In the genomic region with DNA sequence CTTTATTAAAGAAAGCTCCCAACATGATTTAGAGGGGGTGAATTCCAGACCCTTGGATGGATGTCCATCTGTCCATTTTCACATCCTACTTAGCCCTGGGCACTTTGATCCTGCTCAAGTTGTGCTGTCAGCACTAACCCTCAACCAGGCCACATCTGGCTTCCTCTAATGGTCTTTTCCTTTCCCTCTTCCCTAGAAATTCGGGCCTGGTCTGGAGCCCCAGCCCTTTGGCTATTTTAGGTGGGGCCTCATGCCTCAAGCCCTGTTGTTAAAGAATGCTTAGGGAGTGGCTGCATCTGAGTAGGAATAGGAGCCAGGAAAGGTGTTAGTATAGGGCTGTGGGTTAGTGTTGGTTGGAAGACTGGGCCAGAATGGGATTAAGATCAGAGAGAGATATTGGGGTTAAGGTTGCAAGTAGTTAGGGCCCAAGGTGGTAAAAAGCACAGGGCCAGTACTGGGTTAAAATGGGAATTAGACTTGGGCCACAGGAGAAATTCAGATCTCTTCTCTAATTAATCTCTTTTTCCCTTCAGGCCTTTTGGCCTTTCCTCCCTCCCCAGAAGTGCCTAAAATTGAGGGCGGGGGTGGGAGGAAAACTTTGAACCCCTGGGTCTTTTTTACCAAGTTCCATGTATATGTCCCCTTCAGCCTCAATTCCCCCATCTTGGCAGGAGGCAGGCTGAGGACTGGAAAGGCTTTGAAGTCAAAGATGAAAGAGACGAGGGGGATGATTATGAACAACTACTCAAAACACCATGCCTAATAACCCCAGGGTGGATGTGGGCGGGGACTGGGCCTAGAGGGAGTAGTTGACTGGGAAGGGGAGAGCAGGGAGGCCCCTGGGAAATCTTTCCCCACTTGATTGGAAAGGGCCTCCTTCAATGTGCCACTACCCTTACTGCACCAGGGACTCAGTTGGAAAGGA, we compare ENCODE assay signal across 14 cellular contexts. TPM values are rescaled to one million over a fixed set of nuclear protein-coding genes. Genes with fewer than 3 reads are reported as not detected.
DNase-seq lines count a peak whose midpoint lies in the region; ATAC-seq and TF ChIP-seq lines count a peak whose summit lies in the region.
"Had no signal": no experiment of that assay in that cellular context is flagged by ENCODE, and none has a peak within 500 bp of the region (broad histone marks: within the 10 kb centered on the region; RNA-seq: fewer than 3 reads in every experiment).

No MANE protein-coding gene starts in this region.

- H3K4me3 ChIP-seq in SK-N-MC (peak overlapping the region; percentile 61), iPS-15b (ENCODE audit: low read depth, low read length) (peak overlapping the region; percentile 4), spleen (no peak overlapping the region)

- peaks cover 61% of the 10 kb centered on the region for H3K4me1 ChIP-seq in iPS-15b (ENCODE audit: control insufficient read depth, insufficient read depth, low read length)
- peaks cover 15 to 100% (median 67%) of the 10 kb centered on the region in 6 donors for H3K4me1 ChIP-seq in spleen

- H3K36me3 ChIP-seq in SK-N-MC (ENCODE audit: insufficient read depth, low read length) (no peaks in the 10 kb centered on the region), iPS-15b (ENCODE audit: control insufficient read depth, insufficient read depth, low read length) (peaks cover 2% of the 10 kb centered on the region), spleen (no peaks in the 10 kb centered on the region)

- H3K27ac ChIP-seq in SK-N-MC = peak overlapping the region; percentile 85
- H3K27ac ChIP-seq in spleen = peak overlapping the region in 2 of 8 donors; percentile 10 to 78

- DNase-seq in NCI-H82 treated with DMSO at 0.1 percent for 48 hours (lab: John Stamatoyannopoulos, UW; ENCODE audit: unreplicated experiment) (peak; percentile 61), NCI-H82 (lab: John Stamatoyannopoulos, UW) (no peak), SK-N-MC (ENCODE audit: low read depth, low spot score) (peak; percentile 53), spleen (peak; percentile 44)
- DNase-seq: amygdala, foreskin melanocyte, Kasumi-1, NCI-H2081 had no signal

- TF ChIP-seq POLR2A in spleen (IDR thresholded peaks at IDR 0.05) = no peak

- 62 to 77% (median 72%) methylated on average over 4 of the region's 4 CpGs for WGBS in spleen, 5 donors

- peaks cover 7% of the 10 kb centered on the region for H3K27me3 ChIP-seq in iPS-15b (ENCODE audit: control insufficient read depth, insufficient read depth, low read length)
- H3K27me3 ChIP-seq in spleen (replicated peaks in 1 of 7) = peaks cover 0 to 16% (median 0%) of the 10 kb centered on the region in 7 donors

- H3K9ac ChIP-seq in SK-N-MC (ENCODE audit: insufficient read length) = no peak overlapping the region
- no peak overlapping the region for H3K9ac ChIP-seq in iPS-15b (ENCODE audit: low read depth, low read length)

- intact Hi-C loops in spleen (cut with DNase I; ENCODE audit: low total_unique reads) = no loop called here

- no peak for TF ChIP-seq CTCF in spleen (IDR thresholded peaks at IDR 0.05 in 8 of 11, conservative IDR thresholded peaks at IDR 0.05 in 3 of 11)

- ATAC-seq in HG02973 (IDR thresholded peaks at IDR 0.05; ENCODE audit: unreplicated experiment) (no peak), HG03196 (IDR thresholded peaks at IDR 0.05; ENCODE audit: unreplicated experiment) (no peak), GM21737 (IDR thresholded peaks at IDR 0.05; ENCODE audit: unreplicated experiment) (no peak)

- no peaks in the 10 kb centered on the region for H3K9me3 ChIP-seq in SK-N-MC (ENCODE audit: low read depth, low read length)
- H3K9me3 ChIP-seq in iPS-15b (ENCODE audit: control insufficient read depth, insufficient read depth, low read length) = no peaks in the 10 kb centered on the region
- H3K9me3 ChIP-seq in spleen = no peaks in the 10 kb centered on the region

RNA-seq across cellular contexts. Expression of a gene that starts 3.9 kb away (rescaled TPM):
- total RNA-seq in spleen = 10 to 100 TPM; 19.9 to 40.3 (median 27.2) TPM
- polyA plus RNA-seq in spleen = 10 to 100 TPM in 2 of 3 donors, 1 to 10 TPM in 1; 7.4 to 12.5 (median 12.4) TPM

RNA-seq across cellular contexts. Expression of a gene that starts 24.2 kb away (rescaled TPM):
- total RNA-seq in spleen = 10 to 100 TPM in 1 of 7 donors, 1 to 10 TPM in 5, under 1 TPM in 1; 0.97 to 12.5 (median 2.9) TPM
- polyA plus RNA-seq in spleen = under 1 TPM; 0.35 to 0.47 (median 0.39) TPM
- total RNA-seq: dermis microvascular lymphatic vessel endothelial cell had no signal
- polyA plus RNA-seq: neural cell had no signal

RNA-seq across cellular contexts. Expression of a gene that starts 30.6 kb away (rescaled TPM):
- total RNA-seq in spleen = 10 to 100 TPM; 20.8 to 44.9 (median 36.3) TPM
- polyA plus RNA-seq in spleen = 1 to 10 TPM; 7.0 to 9.5 (median 9.1) TPM
- polyA plus RNA-seq: neural cell had no signal

Comparison
In these comparisons a context has a peak if more than half of its experiments do, and no peak if none do; other contexts are left out.
1. H3K4me3 ChIP-seq: peak in SK-N-MC (single experiment) and iPS-15b (single experiment); none in spleen (0 of 8).